In genomic region chr3:125513490-125514115, GRCh38 we compare ENCODE assay signal across 25 cellular contexts.
"Had no signal": no experiment of that assay in that cellular context is flagged by ENCODE, and none has a peak within 500 bp of the region (broad histone marks: within the 10 kb centered on the region; RNA-seq: fewer than 3 reads in every experiment).

No MANE protein-coding gene starts in this region.

- FAIRE-seq: endometrium, keratinocyte had no signal

- ATAC-seq: foreskin keratinocyte; lower lobe of right lung; naive thymus-derived CD4-positive, alpha-beta T cell; right lobe of liver; stimulated activated memory B cell treated with anti-CD40 and anti-IgM and Interleukin-4, amounts not matched to agents 10 μg/mL and 1 μg/mL and 100 μg/mL, for 72 hours had no signal

- H3K9me3 ChIP-seq: esophagus muscularis mucosa, lower lobe of right lung, neutrophil, psoas muscle, right lobe of liver, testis had no signal

- H3K27ac Mint-ChIP-seq: memory B cell; nephron progenitor cell; stimulated activated memory B cell treated with anti-CD40 and anti-IgM and Interleukin-4, amounts not matched to agents 10 μg/mL and 1 μg/mL and 100 μg/mL, for 72 hours; stimulated activated naive CD8-positive, alpha-beta T cell treated with anti-CD3 and anti-CD28 coated beads, Interleukin-15, Interleukin-2, amounts not matched to agents 100 ng/mL and 50 ng/mL, for 24 hours had no signal

- H3K27me3 Mint-ChIP-seq: memory B cell; naive thymus-derived CD4-positive, alpha-beta T cell; stimulated activated memory B cell treated with anti-CD40 and anti-IgM and Interleukin-4, amounts not matched to agents 10 μg/mL and 1 μg/mL and 100 μg/mL, for 72 hours; stimulated activated naive CD8-positive, alpha-beta T cell treated with anti-CD3 and anti-CD28 coated beads, Interleukin-15, Interleukin-2, amounts not matched to agents 100 ng/mL and 50 ng/mL, for 24 hours had no signal

- H3K9me3 Mint-ChIP-seq: immature natural killer cell; memory B cell; stimulated activated memory B cell treated with anti-CD40 and anti-IgM and Interleukin-4, amounts not matched to agents 10 μg/mL and 1 μg/mL and 100 μg/mL, for 72 hours; stimulated activated naive CD8-positive, alpha-beta T cell treated with anti-CD3 and anti-CD28 coated beads, Interleukin-15, Interleukin-2, amounts not matched to agents 100 ng/mL and 50 ng/mL, for 24 hours had no signal

- H3K27me3 ChIP-seq: esophagus muscularis mucosa, foreskin keratinocyte, neutrophil, right lobe of liver, spleen, testis, tibial nerve had no signal

- H3K27ac ChIP-seq: epithelial cell of prostate, esophagus muscularis mucosa, foreskin keratinocyte, left ventricle myocardium inferior, lower lobe of right lung, neutrophil, psoas muscle, right lobe of liver, testis, tibial nerve had no signal

- H3K4me3 Mint-ChIP-seq: immature natural killer cell; memory B cell; naive thymus-derived CD4-positive, alpha-beta T cell; nephron progenitor cell; stimulated activated memory B cell treated with anti-CD40 and anti-IgM and Interleukin-4, amounts not matched to agents 10 μg/mL and 1 μg/mL and 100 μg/mL, for 72 hours; stimulated activated naive CD8-positive, alpha-beta T cell treated with anti-CD3 and anti-CD28 coated beads, Interleukin-15, Interleukin-2, amounts not matched to agents 100 ng/mL and 50 ng/mL, for 24 hours had no signal

- H3K4me3 ChIP-seq: esophagus muscularis mucosa, left ventricle myocardium inferior, lower lobe of right lung, psoas muscle, right lobe of liver, spleen, testis, tibial nerve had no signal

- DNase-seq: effector memory CD4-positive, alpha-beta T cell; foreskin keratinocyte; immature natural killer cell; left ventricle myocardium inferior; lower lobe of right lung; midbrain; naive thymus-derived CD4-positive, alpha-beta T cell; nephron progenitor cell; psoas muscle; retina; right lobe of liver; spleen; stimulated activated CD4-positive, alpha-beta T cell treated with anti-CD3 and anti-CD28 coated beads, Interleukin-15, amount 100 ng/mL, for 24 hours; stimulated activated CD4-positive, alpha-beta T cell treated with anti-CD3 and anti-CD28 coated beads, Interleukin-1b, Interleukin-23, amount 100 ng/mL, for 48 hours; stimulated activated CD4-positive, alpha-beta T cell treated with anti-CD3 and anti-CD28 coated beads, Interleukin-4, amount 100 ng/mL, for 24 hours; testis had no signal
